ENCODE assay signal across 1 cellular context in the genomic region with DNA sequence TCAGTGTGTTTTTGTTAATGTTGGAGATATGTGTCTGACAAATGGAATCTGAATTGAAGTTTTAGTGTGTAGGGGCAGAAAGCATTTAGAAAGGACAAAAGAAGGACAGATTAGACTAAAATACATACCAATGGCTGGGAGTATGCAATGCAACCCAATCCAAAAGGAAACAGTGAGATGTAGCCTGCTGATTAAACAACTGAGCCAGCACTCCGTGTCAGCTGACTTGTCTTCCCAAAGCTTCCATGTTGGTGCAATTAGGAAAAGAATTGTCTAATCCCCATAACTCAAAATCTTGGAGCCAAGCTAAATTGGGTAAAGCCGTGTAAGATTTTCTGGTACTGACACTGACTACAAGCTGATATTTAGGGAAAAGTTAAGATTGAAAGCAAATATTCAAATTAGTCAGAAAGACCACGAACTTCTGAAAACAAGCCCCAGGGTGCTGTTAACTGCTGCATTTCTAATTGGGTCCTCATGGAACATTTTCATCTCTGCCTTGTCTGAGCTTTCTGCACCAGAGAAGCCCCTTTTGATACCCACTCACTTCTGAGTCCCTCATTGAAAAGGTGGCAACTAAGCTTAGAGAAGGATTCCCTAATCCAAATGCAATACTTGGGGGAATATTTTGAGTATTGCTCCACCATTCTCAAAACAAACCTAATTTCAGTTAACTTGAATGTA.
TF ChIP-seq lines count a peak whose summit lies in the region.

No MANE protein-coding gene starts in this region.

TF ChIP-seq in GM12878, 131 proteins besides CTCF, POLR2A, EP300 and RAD21:
- TF ChIP-seq NFIC (IDR thresholded peaks at IDR 0.05; ENCODE audit: low read depth, low read length): peak; percentile 22; the same call in 1 of the 2 replicates
- TF ChIP-seq, protein P1, sequence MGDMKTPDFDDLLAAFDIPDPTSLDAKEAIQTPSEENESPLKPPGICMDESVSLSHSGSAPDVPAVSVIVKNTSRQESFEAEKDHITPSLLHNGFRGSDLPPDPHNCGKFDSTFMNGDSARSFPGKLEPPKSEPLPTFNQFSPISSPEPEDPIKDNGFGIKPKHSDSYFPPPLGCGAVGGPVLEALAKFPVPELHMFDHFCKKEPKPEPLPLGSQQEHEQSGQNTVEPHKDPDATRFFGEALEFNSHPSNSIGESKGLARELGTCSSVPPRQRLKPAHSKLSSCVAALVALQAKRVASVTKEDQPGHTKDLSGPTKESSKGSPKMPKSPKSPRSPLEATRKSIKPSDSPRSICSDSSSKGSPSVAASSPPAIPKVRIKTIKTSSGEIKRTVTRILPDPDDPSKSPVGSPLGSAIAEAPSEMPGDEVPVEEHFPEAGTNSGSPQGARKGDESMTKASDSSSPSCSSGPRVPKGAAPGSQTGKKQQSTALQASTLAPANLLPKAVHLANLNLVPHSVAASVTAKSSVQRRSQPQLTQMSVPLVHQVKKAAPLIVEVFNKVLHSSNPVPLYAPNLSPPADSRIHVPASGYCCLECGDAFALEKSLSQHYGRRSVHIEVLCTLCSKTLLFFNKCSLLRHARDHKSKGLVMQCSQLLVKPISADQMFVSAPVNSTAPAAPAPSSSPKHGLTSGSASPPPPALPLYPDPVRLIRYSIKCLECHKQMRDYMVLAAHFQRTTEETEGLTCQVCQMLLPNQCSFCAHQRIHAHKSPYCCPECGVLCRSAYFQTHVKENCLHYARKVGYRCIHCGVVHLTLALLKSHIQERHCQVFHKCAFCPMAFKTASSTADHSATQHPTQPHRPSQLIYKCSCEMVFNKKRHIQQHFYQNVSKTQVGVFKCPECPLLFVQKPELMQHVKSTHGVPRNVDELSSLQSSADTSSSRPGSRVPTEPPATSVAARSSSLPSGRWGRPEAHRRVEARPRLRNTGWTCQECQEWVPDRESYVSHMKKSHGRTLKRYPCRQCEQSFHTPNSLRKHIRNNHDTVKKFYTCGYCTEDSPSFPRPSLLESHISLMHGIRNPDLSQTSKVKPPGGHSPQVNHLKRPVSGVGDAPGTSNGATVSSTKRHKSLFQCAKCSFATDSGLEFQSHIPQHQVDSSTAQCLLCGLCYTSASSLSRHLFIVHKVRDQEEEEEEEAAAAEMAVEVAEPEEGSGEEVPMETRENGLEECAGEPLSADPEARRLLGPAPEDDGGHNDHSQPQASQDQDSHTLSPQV (IDR thresholded peaks at IDR 0.05): no peak
- TF ChIP-seq IKZF1 (conservative IDR thresholded peaks at IDR 0.05): peak; percentile 75
- TF ChIP-seq GATAD2B (conservative IDR thresholded peaks at IDR 0.05; ENCODE audit: low read depth): no peak
- TF ChIP-seq, protein P2, sequence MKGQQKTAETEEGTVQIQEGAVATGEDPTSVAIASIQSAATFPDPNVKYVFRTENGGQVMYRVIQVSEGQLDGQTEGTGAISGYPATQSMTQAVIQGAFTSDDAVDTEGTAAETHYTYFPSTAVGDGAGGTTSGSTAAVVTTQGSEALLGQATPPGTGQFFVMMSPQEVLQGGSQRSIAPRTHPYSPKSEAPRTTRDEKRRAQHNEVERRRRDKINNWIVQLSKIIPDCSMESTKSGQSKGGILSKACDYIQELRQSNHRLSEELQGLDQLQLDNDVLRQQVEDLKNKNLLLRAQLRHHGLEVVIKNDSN (IDR thresholded peaks at IDR 0.05; ENCODE audit: borderline replicate concordance, extremely low read length, insufficient read depth, low read depth, low read length): no peak
- TF ChIP-seq IKZF2 (IDR thresholded peaks at IDR 0.05): peak; percentile 58 to 79
- no peak for TF ChIP-seq NRF1 (conservative IDR thresholded peaks at IDR 0.05; ENCODE audit: low read depth, low read length)
- TF ChIP-seq, protein P3, sequence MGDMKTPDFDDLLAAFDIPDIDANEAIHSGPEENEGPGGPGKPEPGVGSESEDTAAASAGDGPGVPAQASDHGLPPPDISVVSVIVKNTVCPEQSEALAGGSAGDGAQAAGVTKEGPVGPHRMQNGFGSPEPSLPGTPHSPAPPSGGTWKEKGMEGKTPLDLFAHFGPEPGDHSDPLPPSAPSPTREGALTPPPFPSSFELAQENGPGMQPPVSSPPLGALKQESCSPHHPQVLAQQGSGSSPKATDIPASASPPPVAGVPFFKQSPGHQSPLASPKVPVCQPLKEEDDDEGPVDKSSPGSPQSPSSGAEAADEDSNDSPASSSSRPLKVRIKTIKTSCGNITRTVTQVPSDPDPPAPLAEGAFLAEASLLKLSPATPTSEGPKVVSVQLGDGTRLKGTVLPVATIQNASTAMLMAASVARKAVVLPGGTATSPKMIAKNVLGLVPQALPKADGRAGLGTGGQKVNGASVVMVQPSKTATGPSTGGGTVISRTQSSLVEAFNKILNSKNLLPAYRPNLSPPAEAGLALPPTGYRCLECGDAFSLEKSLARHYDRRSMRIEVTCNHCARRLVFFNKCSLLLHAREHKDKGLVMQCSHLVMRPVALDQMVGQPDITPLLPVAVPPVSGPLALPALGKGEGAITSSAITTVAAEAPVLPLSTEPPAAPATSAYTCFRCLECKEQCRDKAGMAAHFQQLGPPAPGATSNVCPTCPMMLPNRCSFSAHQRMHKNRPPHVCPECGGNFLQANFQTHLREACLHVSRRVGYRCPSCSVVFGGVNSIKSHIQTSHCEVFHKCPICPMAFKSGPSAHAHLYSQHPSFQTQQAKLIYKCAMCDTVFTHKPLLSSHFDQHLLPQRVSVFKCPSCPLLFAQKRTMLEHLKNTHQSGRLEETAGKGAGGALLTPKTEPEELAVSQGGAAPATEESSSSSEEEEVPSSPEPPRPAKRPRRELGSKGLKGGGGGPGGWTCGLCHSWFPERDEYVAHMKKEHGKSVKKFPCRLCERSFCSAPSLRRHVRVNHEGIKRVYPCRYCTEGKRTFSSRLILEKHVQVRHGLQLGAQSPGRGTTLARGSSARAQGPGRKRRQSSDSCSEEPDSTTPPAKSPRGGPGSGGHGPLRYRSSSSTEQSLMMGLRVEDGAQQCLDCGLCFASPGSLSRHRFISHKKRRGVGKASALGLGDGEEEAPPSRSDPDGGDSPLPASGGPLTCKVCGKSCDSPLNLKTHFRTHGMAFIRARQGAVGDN (IDR thresholded peaks at IDR 0.05): peak; percentile 51
- no peak for TF ChIP-seq CREB1 (IDR thresholded peaks at IDR 0.05; ENCODE audit: low read depth)
- TF ChIP-seq, protein P4, sequence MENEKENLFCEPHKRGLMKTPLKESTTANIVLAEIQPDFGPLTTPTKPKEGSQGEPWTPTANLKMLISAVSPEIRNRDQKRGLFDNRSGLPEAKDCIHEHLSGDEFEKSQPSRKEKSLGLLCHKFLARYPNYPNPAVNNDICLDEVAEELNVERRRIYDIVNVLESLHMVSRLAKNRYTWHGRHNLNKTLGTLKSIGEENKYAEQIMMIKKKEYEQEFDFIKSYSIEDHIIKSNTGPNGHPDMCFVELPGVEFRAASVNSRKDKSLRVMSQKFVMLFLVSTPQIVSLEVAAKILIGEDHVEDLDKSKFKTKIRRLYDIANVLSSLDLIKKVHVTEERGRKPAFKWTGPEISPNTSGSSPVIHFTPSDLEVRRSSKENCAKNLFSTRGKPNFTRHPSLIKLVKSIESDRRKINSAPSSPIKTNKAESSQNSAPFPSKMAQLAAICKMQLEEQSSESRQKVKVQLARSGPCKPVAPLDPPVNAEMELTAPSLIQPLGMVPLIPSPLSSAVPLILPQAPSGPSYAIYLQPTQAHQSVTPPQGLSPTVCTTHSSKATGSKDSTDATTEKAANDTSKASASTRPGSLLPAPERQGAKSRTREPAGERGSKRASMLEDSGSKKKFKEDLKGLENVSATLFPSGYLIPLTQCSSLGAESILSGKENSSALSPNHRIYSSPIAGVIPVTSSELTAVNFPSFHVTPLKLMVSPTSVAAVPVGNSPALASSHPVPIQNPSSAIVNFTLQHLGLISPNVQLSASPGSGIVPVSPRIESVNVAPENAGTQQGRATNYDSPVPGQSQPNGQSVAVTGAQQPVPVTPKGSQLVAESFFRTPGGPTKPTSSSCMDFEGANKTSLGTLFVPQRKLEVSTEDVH (IDR thresholded peaks at IDR 0.05; ENCODE audit: low read depth, partially characterized antibody): no peak
- TF ChIP-seq POLR2AphosphoS5 (IDR thresholded peaks at IDR 0.05; ENCODE audit: low read length): 0 out of 2 replicates have a peak, but pooled peaks have one; percentile 16
- 0 out of 3 replicates have a peak, but pooled peaks have one; percentile 30 for TF ChIP-seq POU2F2 (IDR thresholded peaks at IDR 0.05; ENCODE audit: borderline replicate concordance, low read depth, low read length)
- no peak for TF ChIP-seq SUPT20H (IDR thresholded peaks at IDR 0.05; ENCODE audit: borderline replicate concordance, control insufficient read depth, low read depth, low read length)
- peak; percentile 10 for TF ChIP-seq ZBED1 (IDR thresholded peaks at IDR 0.05; ENCODE audit: borderline replicate concordance)
- peak; percentile 47; the same call in 1 of the 2 replicates for TF ChIP-seq EED (IDR thresholded peaks at IDR 0.05; ENCODE audit: low read depth)
- peak; percentile 47; the same call in 1 of the 2 replicates for TF ChIP-seq WRNIP1 (IDR thresholded peaks at IDR 0.05; ENCODE audit: borderline replicate concordance, low read depth, low read length)
- TF ChIP-seq, protein P5, sequence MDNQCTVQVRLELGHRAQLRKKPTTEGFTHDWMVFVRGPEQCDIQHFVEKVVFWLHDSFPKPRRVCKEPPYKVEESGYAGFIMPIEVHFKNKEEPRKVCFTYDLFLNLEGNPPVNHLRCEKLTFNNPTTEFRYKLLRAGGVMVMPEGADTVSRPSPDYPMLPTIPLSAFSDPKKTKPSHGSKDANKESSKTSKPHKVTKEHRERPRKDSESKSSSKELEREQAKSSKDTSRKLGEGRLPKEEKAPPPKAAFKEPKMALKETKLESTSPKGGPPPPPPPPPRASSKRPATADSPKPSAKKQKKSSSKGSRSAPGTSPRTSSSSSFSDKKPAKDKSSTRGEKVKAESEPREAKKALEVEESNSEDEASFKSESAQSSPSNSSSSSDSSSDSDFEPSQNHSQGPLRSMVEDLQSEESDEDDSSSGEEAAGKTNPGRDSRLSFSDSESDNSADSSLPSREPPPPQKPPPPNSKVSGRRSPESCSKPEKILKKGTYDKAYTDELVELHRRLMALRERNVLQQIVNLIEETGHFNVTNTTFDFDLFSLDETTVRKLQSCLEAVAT (IDR thresholded peaks at IDR 0.05): peak; percentile 67; the same call in 1 of the 2 replicates
- TF ChIP-seq, protein P6, sequence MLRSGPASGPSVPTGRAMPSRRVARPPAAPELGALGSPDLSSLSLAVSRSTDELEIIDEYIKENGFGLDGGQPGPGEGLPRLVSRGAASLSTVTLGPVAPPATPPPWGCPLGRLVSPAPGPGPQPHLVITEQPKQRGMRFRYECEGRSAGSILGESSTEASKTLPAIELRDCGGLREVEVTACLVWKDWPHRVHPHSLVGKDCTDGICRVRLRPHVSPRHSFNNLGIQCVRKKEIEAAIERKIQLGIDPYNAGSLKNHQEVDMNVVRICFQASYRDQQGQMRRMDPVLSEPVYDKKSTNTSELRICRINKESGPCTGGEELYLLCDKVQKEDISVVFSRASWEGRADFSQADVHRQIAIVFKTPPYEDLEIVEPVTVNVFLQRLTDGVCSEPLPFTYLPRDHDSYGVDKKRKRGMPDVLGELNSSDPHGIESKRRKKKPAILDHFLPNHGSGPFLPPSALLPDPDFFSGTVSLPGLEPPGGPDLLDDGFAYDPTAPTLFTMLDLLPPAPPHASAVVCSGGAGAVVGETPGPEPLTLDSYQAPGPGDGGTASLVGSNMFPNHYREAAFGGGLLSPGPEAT (IDR thresholded peaks at IDR 0.05; ENCODE audit: low read depth): 0 out of 2 replicates have a peak, but pooled peaks have one; percentile 42
- TF ChIP-seq SMAD1 (IDR thresholded peaks at IDR 0.05; ENCODE audit: low read depth, partially characterized antibody): peak; percentile 16
- TF ChIP-seq MEF2B (IDR thresholded peaks at IDR 0.05; ENCODE audit: partially characterized antibody, poor library complexity, severe bottlenecking): no peak
- no peak for TF ChIP-seq TCF7 (IDR thresholded peaks at IDR 0.05; ENCODE audit: borderline replicate concordance)
- TF ChIP-seq, protein P7, sequence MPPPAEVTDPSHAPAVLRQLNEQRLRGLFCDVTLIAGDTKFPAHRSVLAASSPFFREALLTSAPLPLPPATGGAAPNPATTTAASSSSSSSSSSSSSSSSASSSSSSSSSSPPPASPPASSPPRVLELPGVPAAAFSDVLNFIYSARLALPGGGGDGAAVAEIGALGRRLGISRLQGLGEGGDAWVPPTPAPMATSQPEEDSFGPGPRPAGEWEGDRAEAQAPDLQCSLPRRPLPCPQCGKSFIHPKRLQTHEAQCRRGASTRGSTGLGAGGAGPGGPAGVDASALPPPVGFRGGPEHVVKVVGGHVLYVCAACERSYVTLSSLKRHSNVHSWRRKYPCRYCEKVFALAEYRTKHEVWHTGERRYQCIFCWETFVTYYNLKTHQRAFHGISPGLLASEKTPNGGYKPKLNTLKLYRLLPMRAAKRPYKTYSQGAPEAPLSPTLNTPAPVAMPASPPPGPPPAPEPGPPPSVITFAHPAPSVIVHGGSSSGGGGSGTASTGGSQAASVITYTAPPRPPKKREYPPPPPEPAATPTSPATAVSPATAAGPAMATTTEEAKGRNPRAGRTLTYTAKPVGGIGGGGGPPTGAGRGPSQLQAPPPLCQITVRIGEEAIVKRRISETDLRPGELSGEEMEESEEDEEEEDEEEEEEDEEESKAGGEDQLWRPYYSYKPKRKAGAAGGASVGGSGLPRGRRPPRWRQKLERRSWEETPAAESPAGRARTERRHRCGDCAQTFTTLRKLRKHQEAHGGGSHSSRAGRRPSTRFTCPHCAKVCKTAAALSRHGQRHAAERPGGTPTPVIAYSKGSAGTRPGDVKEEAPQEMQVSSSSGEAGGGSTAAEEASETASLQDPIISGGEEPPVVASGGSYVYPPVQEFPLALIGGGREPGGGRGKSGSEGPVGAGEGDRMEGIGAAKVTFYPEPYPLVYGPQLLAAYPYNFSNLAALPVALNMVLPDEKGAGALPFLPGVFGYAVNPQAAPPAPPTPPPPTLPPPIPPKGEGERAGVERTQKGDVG (CRISPR knock-in tag; IDR thresholded peaks at IDR 0.05): no peak
- TF ChIP-seq, protein P8, sequence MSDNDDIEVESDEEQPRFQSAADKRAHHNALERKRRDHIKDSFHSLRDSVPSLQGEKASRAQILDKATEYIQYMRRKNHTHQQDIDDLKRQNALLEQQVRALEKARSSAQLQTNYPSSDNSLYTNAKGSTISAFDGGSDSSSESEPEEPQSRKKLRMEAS (IDR thresholded peaks at IDR 0.05; ENCODE audit: low read depth, low read length): no peak
- TF ChIP-seq YY1 (IDR thresholded peaks at IDR 0.05; ENCODE audit: low read depth, low read length): 0 out of 2 replicates have a peak, but pooled peaks have one; percentile 18
- no peak for TF ChIP-seq CHD1 (IDR thresholded peaks at IDR 0.05; ENCODE audit: low read depth, low read length)
- peak; percentile 29; the same call in 1 of the 2 replicates for TF ChIP-seq RUNX3 (IDR thresholded peaks at IDR 0.05; ENCODE audit: low read length)
- no peak for TF ChIP-seq BCL11A (IDR thresholded peaks at IDR 0.05; ENCODE audit: low read depth, low read length)
- TF ChIP-seq ZNF207 (IDR thresholded peaks at IDR 0.05; ENCODE audit: borderline replicate concordance): no peak
- peak; percentile 78; the same call in 1 of the 2 replicates for TF ChIP-seq POLR2AphosphoS2 (IDR thresholded peaks at IDR 0.05; ENCODE audit: low read depth, low read length)
- no peak for TF ChIP-seq CEBPB (IDR thresholded peaks at IDR 0.05; ENCODE audit: borderline replicate concordance in 1 of 2, low read depth in 2 of 2, low read length in 2 of 2)
- TF ChIP-seq RAD51 (IDR thresholded peaks at IDR 0.05): 0 out of 2 replicates have a peak, but pooled peaks have one; percentile 35
- TF ChIP-seq HCFC1 (IDR thresholded peaks at IDR 0.05; ENCODE audit: low read length): no peak
- TF ChIP-seq NFYA (IDR thresholded peaks at IDR 0.05; ENCODE audit: borderline replicate concordance, low read depth, low read length): no peak
- TF ChIP-seq TAF1 (IDR thresholded peaks at IDR 0.05; ENCODE audit: borderline replicate concordance, low read depth, low read length): no peak
